ENCODE assay signal across 1 cellular context in genomic region chr18:8984131-8984670, GRCh38.
TF ChIP-seq lines count a peak whose summit lies in the region.

No MANE protein-coding gene starts in this region.

TF ChIP-seq in WTC11, 78 proteins besides CTCF, POLR2A, EP300 and RAD21 (continued from another document):
- TF ChIP-seq ZNF416 (CRISPR knock-in tag; IDR thresholded peaks at IDR 0.05) (no peak), STAT6 (CRISPR knock-in tag; conservative IDR thresholded peaks at IDR 0.05; ENCODE audit: low read depth) (no peak), TP53 (CRISPR knock-in tag; IDR thresholded peaks at IDR 0.05) (no peak), ZBTB43 (CRISPR knock-in tag; IDR thresholded peaks at IDR 0.05) (no peak), MLX (CRISPR knock-in tag; IDR thresholded peaks at IDR 0.05) (no peak), ARID4B (CRISPR knock-in tag; IDR thresholded peaks at IDR 0.05; ENCODE audit: borderline replicate concordance) (no peak), HMGA2 (CRISPR knock-in tag; IDR thresholded peaks at IDR 0.05) (no peak), PRRX2 (CRISPR knock-in tag; IDR thresholded peaks at IDR 0.05) (no peak), NR1H2 (CRISPR knock-in tag; IDR thresholded peaks at IDR 0.05) (no peak), IRF1 (CRISPR knock-in tag; IDR thresholded peaks at IDR 0.05) (no peak), TEAD4 (CRISPR knock-in tag; IDR thresholded peaks at IDR 0.05) (no peak), E2F1 (CRISPR knock-in tag; IDR thresholded peaks at IDR 0.05) (no peak), AFF4 (CRISPR knock-in tag; IDR thresholded peaks at IDR 0.05; ENCODE audit: borderline replicate concordance) (no peak)
